ENCODE assay signal across 9 cellular contexts in the genomic region with DNA sequence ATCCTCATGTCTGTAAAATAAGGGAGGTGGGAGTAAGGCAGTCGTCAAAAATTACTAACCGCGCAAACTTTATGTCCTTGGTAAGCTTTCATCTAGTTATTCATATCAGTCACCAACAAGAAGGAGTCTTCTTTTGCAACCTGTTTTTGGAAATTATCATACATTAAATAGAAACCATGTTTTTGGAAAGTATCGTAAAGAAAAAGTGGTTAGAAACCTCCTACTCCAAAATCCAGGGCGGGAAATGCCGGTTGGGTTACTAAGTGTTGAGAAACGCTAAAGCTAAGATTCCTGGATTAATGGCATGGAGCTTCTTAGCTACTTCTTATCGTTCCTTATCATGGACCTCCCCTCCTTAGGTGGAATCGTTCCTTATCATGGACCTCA. TPM values are rescaled to one million over a fixed set of nuclear protein-coding genes. Genes with fewer than 3 reads are reported as not detected.
A peak's percentile ranks its signal among the peaks of the same experiment; 100 is the strongest.
DNase-seq lines count a peak whose midpoint lies in the region; ATAC-seq and TF ChIP-seq lines count a peak whose summit lies in the region.
"Had no signal": no experiment of that assay in that cellular context is flagged by ENCODE, and none has a peak within 500 bp of the region (broad histone marks: within the 10 kb centered on the region; RNA-seq: fewer than 3 reads in every experiment).

No MANE protein-coding gene starts in this region.

- H3K27ac Mint-ChIP-seq in naive B cell = peak overlapping the region in 2 of 6 donors; percentile 30 to 58

- H3K27me3 Mint-ChIP-seq in naive B cell = peaks cover 0 to 6% (median 0%) of the 10 kb centered on the region in 3 donors

- ATAC-seq in naive B cell (ENCODE audit: low read depth in 2 of 2) (peak in 1 of 2 donors; percentile 3), HG02763 (IDR thresholded peaks at IDR 0.05; ENCODE audit: unreplicated experiment) (no peak), HG02798 (IDR thresholded peaks at IDR 0.05; ENCODE audit: poor library complexity, unreplicated experiment) (no peak)

- no peak for DNase-seq in HL-60 (ENCODE audit: low read depth in 1 of 2, low spot score in 1 of 2)
- no peak for DNase-seq in caudate nucleus (lab: John Stamatoyannopoulos, UW)
- no peak for DNase-seq in naive B cell
- no peak for DNase-seq in GM10266 (ENCODE audit: extremely low spot score)
- DNase-seq in SKM-1 (lab: John Stamatoyannopoulos, UW; ENCODE audit: unreplicated experiment) = no peak

- TF ChIP-seq CTCF in C4-2B (conservative IDR thresholded peaks at IDR 0.05) = no peak
- TF ChIP-seq CTCF in HL-60 (IDR thresholded peaks at IDR 0.05; ENCODE audit: insufficient read depth, low read length) = no peak
- TF ChIP-seq CTCF in GM10266 (IDR thresholded peaks at IDR 0.05; ENCODE audit: control insufficient read depth, insufficient read depth, low read depth, missing control alignments) = no peak

- H3K4me1 Mint-ChIP-seq in naive B cell = peaks cover 8 to 17% (median 11%) of the 10 kb centered on the region in 3 donors

- peaks cover 0 to 2% (median 0%) of the 10 kb centered on the region in 7 donors for H3K9me3 Mint-ChIP-seq in naive B cell

- peak overlapping the region; percentile 85 to 95 (median 90) for H3K4me3 Mint-ChIP-seq in naive B cell

- no peaks in the 10 kb centered on the region for H3K27me3 ChIP-seq in HL-60 (ENCODE audit: insufficient read depth, poor library complexity, severe bottlenecking)

- H3K4me3 ChIP-seq in HL-60 (replicated peaks; ENCODE audit: insufficient read depth, low read length) = peak overlapping the region; percentile 99

- H3K27ac ChIP-seq in C4-2B (peak overlapping the region; percentile 60), HL-60 (replicated peaks) (no peak overlapping the region), caudate nucleus (ENCODE audit: low read depth, low read length) (peak overlapping the region; percentile 77)
- H3K27ac ChIP-seq: neutrophil had no signal

- no peaks in the 10 kb centered on the region for H3K36me3 Mint-ChIP-seq in naive B cell

RNA-seq across cellular contexts. Expression of gene BBS5, which starts 0.8 kb away (rescaled TPM):
- under 1 TPM in 3 of 6 donors, not detected in 3; 0.19 to 0.44 (median 0.29) TPM for polyA plus RNA-seq in naive B cell (ENCODE audit: low read depth in 6 of 6)

RNA-seq across cellular contexts. Expression of gene KLHL41, which starts 29.4 kb away (rescaled TPM):
- not detected for polyA plus RNA-seq in naive B cell (ENCODE audit: low read depth in 6 of 6)
